ENCODE assay signal across 19 cellular contexts in genomic region chr17:73131993-73132595, GRCh38. TPM values are rescaled to one million over a fixed set of nuclear protein-coding genes. Genes with fewer than 3 reads are reported as not detected.
DNase-seq lines count a peak whose midpoint lies in the region; ATAC-seq and TF ChIP-seq lines count a peak whose summit lies in the region.
"Had no signal": no experiment of that assay in that cellular context is flagged by ENCODE, and none has a peak within 500 bp of the region (broad histone marks: within the 10 kb centered on the region; RNA-seq: fewer than 3 reads in every experiment).

No MANE protein-coding gene starts in this region.

- no peak for TF ChIP-seq EP300 in gastroesophageal sphincter (IDR thresholded peaks at IDR 0.05)

- no peaks in the 10 kb centered on the region for H3F3A ChIP-seq in SU-DHL-6 (ENCODE audit: insufficient read depth)

- H3K9me3 ChIP-seq in HUES48 (ENCODE audit: control insufficient read depth, insufficient read depth, low read length) (no peaks in the 10 kb centered on the region), SU-DHL-6 (ENCODE audit: insufficient read depth, low read length) (no peaks in the 10 kb centered on the region), gastroesophageal sphincter (no peaks in the 10 kb centered on the region)
- H3K9me3 ChIP-seq: breast epithelium, gastrocnemius medialis, ovary had no signal

- no peaks in the 10 kb centered on the region for H3K36me3 ChIP-seq in HUES48 (ENCODE audit: control insufficient read depth, insufficient read depth, low read length)
- H3K36me3 ChIP-seq in SU-DHL-6 (ENCODE audit: low read length), result no peaks in the 10 kb centered on the region
- no peaks in the 10 kb centered on the region for H3K36me3 ChIP-seq in gastroesophageal sphincter
- H3K36me3 ChIP-seq: breast epithelium, gastrocnemius medialis, ovary had no signal

- H3K27me3 ChIP-seq in HUES48 (ENCODE audit: control insufficient read depth, insufficient read depth, low read length) (no peaks in the 10 kb centered on the region), SU-DHL-6 (ENCODE audit: low read length) (no peaks in the 10 kb centered on the region), gastroesophageal sphincter (peaks cover 6% of the 10 kb centered on the region)
- H3K27me3 ChIP-seq: breast epithelium, gastrocnemius medialis, ovary had no signal

- no peaks in the 10 kb centered on the region for H4K20me1 ChIP-seq in SU-DHL-6 (ENCODE audit: low read depth, low read length)

- no peaks in the 10 kb centered on the region for H3K79me2 ChIP-seq in SU-DHL-6 (ENCODE audit: insufficient read depth, low read length)

- no peaks in the 10 kb centered on the region for H3K9me2 ChIP-seq in SU-DHL-6 (replicated peaks; ENCODE audit: insufficient read depth, low read length)

- H3K4me1 ChIP-seq in HUES48 (ENCODE audit: control insufficient read depth, insufficient read depth, low read length) (peaks cover 13% of the 10 kb centered on the region), gastroesophageal sphincter (no peaks in the 10 kb centered on the region)
- H3K4me1 ChIP-seq: breast epithelium, gastrocnemius medialis had no signal

- TF ChIP-seq POLR2A in gastroesophageal sphincter (IDR thresholded peaks at IDR 0.05), result no peak

- peak overlapping the region; percentile 37 for H3K27ac ChIP-seq in HUES48 (ENCODE audit: low read depth, low read length)
- peak overlapping the region; percentile 76 for H3K27ac ChIP-seq in SU-DHL-6 (ENCODE audit: low read depth, low read length)
- H3K27ac ChIP-seq in gastroesophageal sphincter, result no peak overlapping the region
- H3K27ac ChIP-seq: breast epithelium, gastrocnemius medialis, ovary had no signal

- DNase-seq in retina, result peak; percentile 16
- DNase-seq: Calu3, erythroblast, gastrocnemius medialis, GDM1, left ventricle myocardium superior, NCI-H1436, ovary, SHP77 treated with DMSO at 0.1 percent for 48 hours, substantia nigra had no signal

- peak overlapping the region; percentile 85 for H2AFZ ChIP-seq in SU-DHL-6 (ENCODE audit: low read depth, low read length, severe bottlenecking)

- no peak overlapping the region for H3K9ac ChIP-seq in HUES48 (ENCODE audit: low read depth, low read length)
- peak overlapping the region; percentile 32; the same call in 1 of the 2 replicates for H3K9ac ChIP-seq in SU-DHL-6 (ENCODE audit: low read length)

- H3K4me3 ChIP-seq in HUES48 (ENCODE audit: low read depth, low read length) (no peak overlapping the region), SU-DHL-6 (ENCODE audit: insufficient read depth, low read length, poor library complexity, severe bottlenecking) (no peak overlapping the region), gastroesophageal sphincter (no peak overlapping the region)
- H3K4me3 ChIP-seq: breast epithelium, gastrocnemius medialis, ovary had no signal

- WGBS in gastroesophageal sphincter (ENCODE audit: low coverage in 1 of 2), 2 donors, result 67 to 77% methylated on average over 9 to 11 of the region's 15 CpGs

- TF ChIP-seq CTCF in SU-DHL-6 (IDR thresholded peaks at IDR 0.05; ENCODE audit: insufficient read depth, low read length, poor library complexity, severe bottlenecking) (no peak), gastroesophageal sphincter (IDR thresholded peaks at IDR 0.05) (no peak)

- H3K4me2 ChIP-seq in SU-DHL-6 (ENCODE audit: low read depth, low read length, poor library complexity, severe bottlenecking), result peak overlapping the region; percentile 46

- ATAC-seq in GM18499 (IDR thresholded peaks at IDR 0.05; ENCODE audit: insufficient read depth, unreplicated experiment), result peak; percentile 63
- ATAC-seq in gastroesophageal sphincter, result no peak
- ATAC-seq in HG03432 (IDR thresholded peaks at IDR 0.05; ENCODE audit: unreplicated experiment), result no peak
- ATAC-seq in GM21576 (IDR thresholded peaks at IDR 0.05; ENCODE audit: unreplicated experiment), result no peak
- ATAC-seq: activated T-helper 17 cell treated with anti-CD3 and anti-CD28 coated beads, Interleukin-2, amount 50 U/mL, for 72 hours; gastrocnemius medialis; left ventricle myocardium superior had no signal

RNA-seq across cellular contexts. Expression of gene SSTR2, which starts 32.7 kb away (rescaled TPM):
- total RNA-seq in gastroesophageal sphincter, result 1 to 10 TPM in 3 of 4 donors, under 1 TPM in 1; 0.93 to 2.0 (median 1.0) TPM
- total RNA-seq: dermis microvascular lymphatic vessel endothelial cell had no signal

RNA-seq across cellular contexts. Expression of gene SLC39A11, which starts 39.6 kb away (rescaled TPM):
- 10 to 100 TPM; 11.6 to 16.8 (median 14.5) TPM for total RNA-seq in gastroesophageal sphincter

Comparison
In these comparisons a context has a peak if more than half of its experiments do, and no peak if none do; other contexts are left out.
1. H3K27ac ChIP-seq: peak in HUES48 (single experiment) and SU-DHL-6 (single experiment); none in gastroesophageal sphincter (0 of 4).